ENCODE assay signal across 8 cellular contexts in genomic region chr7:143900230-143900766, GRCh38. TPM values are rescaled to one million over a fixed set of nuclear protein-coding genes. Genes with fewer than 3 reads are reported as not detected.
DNase-seq lines count a peak whose midpoint lies in the region; ATAC-seq and TF ChIP-seq lines count a peak whose summit lies in the region.

No MANE protein-coding gene starts in this region.

- TF ChIP-seq CTCF in HFF-Myc (IDR thresholded peaks at IDR 0.05; ENCODE audit: low read depth, low read length, missing control alignments): no peak
- TF ChIP-seq CTCF in WI38 (IDR thresholded peaks at IDR 0.05; ENCODE audit: low read depth, low read length): no peak
- no peak for TF ChIP-seq CTCF in foreskin keratinocyte (conservative IDR thresholded peaks at IDR 0.05)

- H3K4me1 ChIP-seq in foreskin keratinocyte (peaks cover 17% of the 10 kb centered on the region), skeletal muscle satellite cell (ENCODE audit: control insufficient read depth, insufficient read depth, low read length) (peaks cover 22% of the 10 kb centered on the region)

- peak overlapping the region; percentile 80 for H3K4me3 ChIP-seq in HFF-Myc (replicated peaks; ENCODE audit: low read depth, low read length)
- H3K4me3 ChIP-seq in WI38 (ENCODE audit: low read depth, low read length): peak overlapping the region; percentile 18
- peak overlapping the region; percentile 80 for H3K4me3 ChIP-seq in skeletal muscle satellite cell (ENCODE audit: low read length)

- H3K4me2 ChIP-seq in skeletal muscle satellite cell (ENCODE audit: low read length): peak overlapping the region; percentile 91

- ATAC-seq in foreskin keratinocyte: peak; percentile 46
- no peak for ATAC-seq in GM19023 (IDR thresholded peaks at IDR 0.05; ENCODE audit: unreplicated experiment)
- no peak for ATAC-seq in GM19324 (IDR thresholded peaks at IDR 0.05; ENCODE audit: low FRiP score, unreplicated experiment)

- no peak for DNase-seq in HFF-Myc (ENCODE audit: extremely low read depth, low read depth)
- DNase-seq in foreskin keratinocyte: peak in 1 of 2 donors; percentile 58
- no peak for DNase-seq in DMS53 treated with DMSO at 0.1 percent for 48 hours (lab: John Stamatoyannopoulos, UW; ENCODE audit: unreplicated experiment)
- no peak for DNase-seq in HPDE6-E6E7 (ENCODE audit: extremely low spot score)

- H3K9ac ChIP-seq in skeletal muscle satellite cell (ENCODE audit: low read depth, low read length): peak overlapping the region; percentile 88

- H3K27me3 ChIP-seq in foreskin keratinocyte: no peaks in the 10 kb centered on the region
- H3K27me3 ChIP-seq in skeletal muscle satellite cell (ENCODE audit: control insufficient read depth, insufficient read depth, low read length): no peaks in the 10 kb centered on the region

- H3K9me3 ChIP-seq in skeletal muscle satellite cell (replicated peaks; ENCODE audit: low read length): no peaks in the 10 kb centered on the region

- peak overlapping the region; percentile 90 for H3K27ac ChIP-seq in foreskin keratinocyte

- no peaks in the 10 kb centered on the region for H3K36me3 ChIP-seq in skeletal muscle satellite cell (ENCODE audit: insufficient read depth, low read length)

RNA-seq across cellular contexts. Expression of gene TCAF1, which starts 1.7 kb away (rescaled TPM):
- total RNA-seq in foreskin keratinocyte: 31.8 and 37.3 TPM in 2 replicates
- 8.4 and 9.4 TPM in 2 replicates for polyA plus RNA-seq in foreskin keratinocyte
- total RNA-seq in skeletal muscle satellite cell (2012; rRNA removed): 32.1 and 37.8 TPM in 2 replicates

RNA-seq across cellular contexts. Expression of gene OR2F2, which starts 34.7 kb away (rescaled TPM):
- total RNA-seq in foreskin keratinocyte: not detected in 2 replicates
- not detected in 2 replicates for polyA plus RNA-seq in foreskin keratinocyte
- not detected in 2 replicates for total RNA-seq in skeletal muscle satellite cell (2012; rRNA removed)

RNA-seq across cellular contexts. Expression of gene OR2F1, which starts 54.3 kb away (rescaled TPM):
- not detected in 2 replicates for total RNA-seq in foreskin keratinocyte
- polyA plus RNA-seq in foreskin keratinocyte: not detected in 2 replicates
- not detected in 2 replicates for total RNA-seq in skeletal muscle satellite cell (2012; rRNA removed)

Comparison
In these comparisons a context has a peak if more than half of its experiments do, and no peak if none do; other contexts are left out.
1. H3K4me3 ChIP-seq: peak in every context shown above with its lines; median percentile 80 in HFF-Myc; 80 in skeletal muscle satellite cell; 18 in WI38.